Comparison of ENCODE assay signal across 17 cellular contexts in the genomic region with DNA sequence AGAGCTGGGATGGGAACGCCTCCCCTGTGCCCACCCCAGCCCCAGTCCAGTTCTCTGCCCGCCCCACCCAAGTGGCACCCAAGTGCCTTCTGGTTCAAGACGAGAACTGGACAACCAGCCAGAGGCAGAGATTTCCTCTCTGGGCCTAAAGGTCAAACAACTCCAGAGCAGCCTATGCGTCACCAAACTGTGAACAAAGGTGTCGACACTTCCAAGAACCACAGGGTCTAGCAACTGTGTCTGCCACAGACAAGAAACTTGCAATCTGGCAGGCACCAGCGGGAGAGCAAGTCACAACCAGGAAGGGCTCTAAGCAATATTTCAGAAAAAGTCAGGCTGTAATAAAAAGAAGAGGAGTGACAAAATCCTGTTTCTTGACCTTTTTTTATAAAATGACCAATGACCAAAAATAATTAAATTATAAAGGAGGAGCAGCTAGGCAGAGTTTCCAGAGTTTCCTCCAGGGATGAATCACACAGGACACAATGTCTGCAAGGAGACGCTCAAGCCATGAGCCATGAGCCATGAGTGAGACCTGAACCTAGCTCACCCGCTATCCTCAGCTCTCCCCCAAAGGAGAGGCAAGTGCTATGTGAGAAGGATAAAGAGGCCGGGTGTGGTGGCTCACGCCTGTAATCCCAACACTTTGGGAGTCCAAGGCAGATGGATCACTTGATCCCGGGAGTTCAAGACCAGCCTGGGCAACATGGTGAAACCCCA. TPM values are rescaled to one million over a fixed set of nuclear protein-coding genes. Genes with fewer than 3 reads are reported as not detected.
DNase-seq lines count a peak whose midpoint lies in the region; ATAC-seq and TF ChIP-seq lines count a peak whose summit lies in the region.
"Had no signal": no experiment of that assay in that cellular context is flagged by ENCODE, and none has a peak within 500 bp of the region (broad histone marks: within the 10 kb centered on the region; RNA-seq: fewer than 3 reads in every experiment).

No MANE protein-coding gene starts in this region.

- H3K36me3 Mint-ChIP-seq in CD8-positive, alpha-beta T cell: peaks cover 84% of the 10 kb centered on the region

- H3K4me1 ChIP-seq in adrenal gland (replicated peaks in 1 of 2): peaks cover 26 to 38% of the 10 kb centered on the region in 2 donors
- no peaks in the 10 kb centered on the region for H3K4me1 ChIP-seq in gastrocnemius medialis
- H3K4me1 ChIP-seq in CD8-positive, alpha-beta T cell (ENCODE audit: insufficient read depth, low read length): no peaks in the 10 kb centered on the region
- H3K4me1 ChIP-seq in PC-3 (ENCODE audit: insufficient read depth, low read length): no peaks in the 10 kb centered on the region
- H3K4me1 ChIP-seq: SJCRH30 had no signal

- H3K9me3 ChIP-seq in adrenal gland (replicated peaks in 1 of 3) (no peaks in the 10 kb centered on the region), gastrocnemius medialis (no peaks in the 10 kb centered on the region), PC-3 (ENCODE audit: low read length) (no peaks in the 10 kb centered on the region)
- H3K9me3 ChIP-seq in CD8-positive, alpha-beta T cell (ENCODE audit: low read length): no peaks in the 10 kb centered on the region
- H3K9me3 ChIP-seq: neutrophil, SJCRH30 had no signal

- POLR2A ChIA-PET in CD8-positive, alpha-beta T cell (lab: Charles Lee): no interaction called here
- POLR2A ChIA-PET in PC-3 (lab: Charles Lee; ENCODE audit: unreplicated experiment): interaction anchor here (0.6 kb wide), 1 partner anchor 138 kb away, joined by 3 read pairs; no protein-coding TSS in a partner anchor

- CTCF ChIA-PET in CD8-positive, alpha-beta T cell (lab: Charles Lee): interaction anchor here (1.2 to 1.5 kb wide), 2 partner anchors 9 to 40 kb away, joined by 3 to 4 read pairs; no protein-coding TSS in a partner anchor
- CTCF ChIA-PET in PC-3 (lab: Charles Lee): interaction anchor here (0.5 kb wide), 1 partner anchor 40 kb away, joined by 8 read pairs; no protein-coding TSS in a partner anchor

- peak; percentile 37 for DNase-seq in GM03348 (ENCODE audit: low spot score)
- DNase-seq in adrenal gland: peak; percentile 33 to 87 (median 79)
- DNase-seq in Right ventricle myocardium superior: peak; percentile 57
- peak in 1 of 2 donors; percentile 72 for DNase-seq in gastrocnemius medialis
- no peak for DNase-seq in left lobe of liver (ENCODE audit: low spot score)
- DNase-seq in CD8-positive, alpha-beta T cell: no peak
- DNase-seq in nucleus accumbens (lab: John Stamatoyannopoulos, UW): no peak
- no peak for DNase-seq in PC-3
- DNase-seq: CD8-positive, alpha-beta memory T cell; central memory CD4-positive, alpha-beta T cell; NCI-H1417 treated with DMSO at 0.1 percent for 48 hours; NCI-H69; SJCRH30; stimulated activated CD4-positive, alpha-beta T cell treated with anti-CD3 and anti-CD28 coated beads, Interleukin-1b, Interleukin-23, amount 100 ng/mL, for 48 hours; stimulated activated naive B cell treated with anti-CD40 and anti-IgM and Interleukin-4, amounts not matched to agents 10 μg/mL and 1 μg/mL and 100 μg/mL, for 72 hours had no signal

- H4K20me1 ChIP-seq in PC-3 (ENCODE audit: low read length): no peaks in the 10 kb centered on the region

- H3K9ac ChIP-seq in PC-3 (ENCODE audit: low read length): no peak overlapping the region

- H3K27me3 Mint-ChIP-seq in CD8-positive, alpha-beta T cell (ENCODE audit: low read depth): no peaks in the 10 kb centered on the region
- H3K27me3 Mint-ChIP-seq: CD8-positive, alpha-beta memory T cell; stimulated activated naive B cell treated with anti-CD40 and anti-IgM and Interleukin-4, amounts not matched to agents 10 μg/mL and 1 μg/mL and 100 μg/mL, for 72 hours had no signal

- no peaks in the 10 kb centered on the region for H3K9me3 Mint-ChIP-seq in CD8-positive, alpha-beta T cell
- H3K9me3 Mint-ChIP-seq: CD8-positive, alpha-beta memory T cell; stimulated activated naive B cell treated with anti-CD40 and anti-IgM and Interleukin-4, amounts not matched to agents 10 μg/mL and 1 μg/mL and 100 μg/mL, for 72 hours had no signal

- intact Hi-C loops in adrenal gland (cut with DNase I) (no loop called here), Right ventricle myocardium superior (cut with DNase I) (no loop called here), gastrocnemius medialis (cut with DNase I; ENCODE audit: low total_unique reads) (no loop called here), PC-3 (cut with micrococcal nuclease) (no loop called here)
- intact Hi-C loops in CD8-positive, alpha-beta T cell (cut with DNase I, micrococcal nuclease): no loop called here

- in situ Hi-C loops in gastrocnemius medialis (cut with MboI; ENCODE audit: low sequenced_read_pairs in 4 of 4): no loop called here

- TF ChIP-seq POLR2A in adrenal gland (IDR thresholded peaks at IDR 0.05) (no peak), gastrocnemius medialis (IDR thresholded peaks at IDR 0.05) (no peak)

- no TSS peak for BruUV-seq in PC-3 (replicated peaks; lab: Mats Ljungman, UMichigan)

- H2AFZ ChIP-seq in PC-3 (ENCODE audit: low read length): no peak overlapping the region

- peak overlapping the region; percentile 71 to 89 (median 72) for H3K27ac ChIP-seq in adrenal gland
- H3K27ac ChIP-seq in gastrocnemius medialis: peak overlapping the region; percentile 24 to 67 (median 54)
- H3K27ac ChIP-seq in CD8-positive, alpha-beta T cell (ENCODE audit: low read depth, low read length): no peak overlapping the region
- H3K27ac ChIP-seq in PC-3 (ENCODE audit: low read length): no peak overlapping the region
- H3K27ac ChIP-seq: neutrophil, SJCRH30, VCaP had no signal

- H3F3A ChIP-seq in PC-3 (ENCODE audit: low read length, unreplicated experiment): no peaks in the 10 kb centered on the region

- no peaks in the 10 kb centered on the region for H3K9me2 ChIP-seq in PC-3 (replicated peaks; ENCODE audit: low read length)

- no peak overlapping the region for H3K4me3 Mint-ChIP-seq in CD8-positive, alpha-beta T cell
- H3K4me3 Mint-ChIP-seq: CD8-positive, alpha-beta memory T cell; stimulated activated naive B cell treated with anti-CD40 and anti-IgM and Interleukin-4, amounts not matched to agents 10 μg/mL and 1 μg/mL and 100 μg/mL, for 72 hours had no signal

- 52 to 68% (median 65%) methylated on average over 10 to 11 of the region's 11 CpGs for WGBS in adrenal gland, 4 donors

- H3K27me3 ChIP-seq in adrenal gland (no peaks in the 10 kb centered on the region), gastrocnemius medialis (no peaks in the 10 kb centered on the region), PC-3 (ENCODE audit: low read length) (no peaks in the 10 kb centered on the region)
- no peaks in the 10 kb centered on the region for H3K27me3 ChIP-seq in CD8-positive, alpha-beta T cell (ENCODE audit: insufficient read depth, low read length)
- H3K27me3 ChIP-seq: neutrophil, SJCRH30 had no signal

- peak; percentile 87 for ATAC-seq in Right ventricle myocardium superior (ENCODE audit: poor library complexity)
- peak; percentile 61 to 67 for ATAC-seq in gastrocnemius medialis
- ATAC-seq in left lobe of liver: no peak
- ATAC-seq in CD8-positive, alpha-beta T cell: no peak
- ATAC-seq in PC-3: no peak
- ATAC-seq: stimulated activated naive B cell treated with anti-CD40 and anti-IgM and Interleukin-4, amounts not matched to agents 10 μg/mL and 1 μg/mL and 100 μg/mL, for 72 hours had no signal

- no peak overlapping the region for H3K4me3 ChIP-seq in adrenal gland
- H3K4me3 ChIP-seq in gastrocnemius medialis: no peak overlapping the region
- no peak overlapping the region for H3K4me3 ChIP-seq in CD8-positive, alpha-beta T cell (ENCODE audit: low read depth, low read length)
- H3K4me3 ChIP-seq in PC-3 (ENCODE audit: low read length): no peak overlapping the region
- H3K4me3 ChIP-seq: SJCRH30 had no signal

- H3K4me2 ChIP-seq in PC-3 (ENCODE audit: low read length): no peak overlapping the region

- H3K79me2 ChIP-seq in PC-3 (ENCODE audit: low read length): no peaks in the 10 kb centered on the region

- no peak overlapping the region for H3K27ac Mint-ChIP-seq in CD8-positive, alpha-beta T cell
- H3K27ac Mint-ChIP-seq: stimulated activated naive B cell treated with anti-CD40 and anti-IgM and Interleukin-4, amounts not matched to agents 10 μg/mL and 1 μg/mL and 100 μg/mL, for 72 hours had no signal

- H3K36me3 ChIP-seq in adrenal gland (replicated peaks in 1 of 2) (peaks cover 0 to 51% of the 10 kb centered on the region in 2 donors), gastrocnemius medialis (peaks cover 0 to 67% of the 10 kb centered on the region in 2 donors), PC-3 (ENCODE audit: low read depth, low read length) (peaks cover 11% of the 10 kb centered on the region)
- H3K36me3 ChIP-seq in CD8-positive, alpha-beta T cell (ENCODE audit: insufficient read depth, low read length): peaks cover 44% of the 10 kb centered on the region

- H3K4me1 Mint-ChIP-seq in CD8-positive, alpha-beta T cell (ENCODE audit: low read depth): peaks cover under 1% of the 10 kb centered on the region

- TF ChIP-seq CTCF in adrenal gland (IDR thresholded peaks at IDR 0.05) (no peak), gastrocnemius medialis (IDR thresholded peaks at IDR 0.05 in 4 of 5, conservative IDR thresholded peaks at IDR 0.05 in 1 of 5) (no peak), PC-3 (conservative IDR thresholded peaks at IDR 0.05; ENCODE audit: low read depth, low read length) (no peak)
- no peak for TF ChIP-seq CTCF in CD8-positive, alpha-beta T cell (IDR thresholded peaks at IDR 0.05)

RNA-seq across cellular contexts. Expression of gene EDEM2, which starts 11.1 kb away (rescaled TPM):
- total RNA-seq in adrenal gland (10 to 100 TPM; 29.3 to 62.5 (median 42.3) TPM), Right ventricle myocardium superior (9.1 TPM), gastrocnemius medialis (10 to 100 TPM in 1 of 4 donors, 1 to 10 TPM in 3; 7.2 to 12.2 (median 9.5) TPM), left lobe of liver (26.0 TPM), PC-3 (2014; rRNA removed) (22.2 and 28.5 TPM in 2 replicates)
- polyA plus RNA-seq in adrenal gland: 10 to 100 TPM; 16.2 to 39.4 (median 25.0) TPM
- 10 to 100 TPM; 13.8 TPM for total RNA-seq in CD8-positive, alpha-beta T cell

RNA-seq across cellular contexts. Expression of gene PROCR, which starts 35.8 kb away (rescaled TPM):
- total RNA-seq in adrenal gland (10 to 100 TPM; 15.8 to 87.0 (median 29.2) TPM), Right ventricle myocardium superior (9.3 TPM), gastrocnemius medialis (10 to 100 TPM in 1 of 4 donors, 1 to 10 TPM in 3; 5.6 to 19.4 (median 7.3) TPM), left lobe of liver (1.5 TPM), PC-3 (2014; rRNA removed) (45.4 and 55.7 TPM in 2 replicates)
- polyA plus RNA-seq in adrenal gland: 10 to 100 TPM; 21.4 to 51.7 (median 29.8) TPM
- total RNA-seq in CD8-positive, alpha-beta T cell: 1 to 10 TPM; 1.7 to 2.0 TPM

RNA-seq across cellular contexts. Expression of gene TRPC4AP, which starts 43.4 kb away (rescaled TPM):
- 10 to 100 TPM; 68.3 to 87.2 (median 81.2) TPM for total RNA-seq in adrenal gland
- polyA plus RNA-seq in adrenal gland: 10 to 100 TPM; 50.2 to 68.5 (median 56.2) TPM
- 33.8 TPM for total RNA-seq in Right ventricle myocardium superior
- total RNA-seq in gastrocnemius medialis: 10 to 100 TPM; 58.4 to 67.4 (median 63.5) TPM
- total RNA-seq in left lobe of liver: 27.6 TPM
- total RNA-seq in CD8-positive, alpha-beta T cell: 10 to 100 TPM; 63.3 to 64.0 TPM
- 46.9 and 52.6 TPM in 2 replicates for total RNA-seq in PC-3 (2014; rRNA removed)

Comparison
In these comparisons a context has a peak if more than half of its experiments do, and no peak if none do; other contexts are left out.
1. DNase-seq: peak in GM03348 (single experiment), adrenal gland (7 of 7) and Right ventricle myocardium superior (single experiment); none in left lobe of liver (single experiment), CD8-positive, alpha-beta T cell (0 of 7), nucleus accumbens (0 of 56) and PC-3 (single experiment).
2. H3K27ac ChIP-seq: peak in adrenal gland (5 of 5) and gastrocnemius medialis (4 of 4); none in CD8-positive, alpha-beta T cell (single experiment) and PC-3 (single experiment).
3. ATAC-seq: peak in Right ventricle myocardium superior (single experiment) and gastrocnemius medialis (2 of 2); none in left lobe of liver (single experiment), CD8-positive, alpha-beta T cell (single experiment) and PC-3 (single experiment).